In genomic region chr9:137406876-137407589, GRCh38 we compare ENCODE assay signal across 1 cellular context.
TF ChIP-seq lines count a peak whose summit lies in the region.

No MANE protein-coding gene starts in this region.

TF ChIP-seq in GM12878, 131 proteins besides CTCF, POLR2A, EP300 and RAD21 (continues in another document):
- TF ChIP-seq IKZF1 (conservative IDR thresholded peaks at IDR 0.05) (peak; percentile 77), YY1 (IDR thresholded peaks at IDR 0.05; ENCODE audit: low read depth, low read length) (peak; percentile 64), NR2F1 (conservative IDR thresholded peaks at IDR 0.05) (peak; percentile 91), SREBF2 (IDR thresholded peaks at IDR 0.05; ENCODE audit: low read length) (no peak), POLR2AphosphoS5 (IDR thresholded peaks at IDR 0.05; ENCODE audit: low read length) (no peak), SIN3A (IDR thresholded peaks at IDR 0.05; ENCODE audit: low read depth, low read length) (peak; percentile 56; the same call in 1 of the 2 replicates), TARDBP (IDR thresholded peaks at IDR 0.05; ENCODE audit: borderline replicate concordance) (no peak), LARP7 (IDR thresholded peaks at IDR 0.05) (peak; percentile 88), SMARCA5 (IDR thresholded peaks at IDR 0.05) (peak; percentile 92), HCFC1 (IDR thresholded peaks at IDR 0.05; ENCODE audit: low read length) (peak; percentile 28; the same call in 1 of the 2 replicates), E4F1 (IDR thresholded peaks at IDR 0.05; ENCODE audit: borderline replicate concordance, partially characterized antibody) (no peak), TCF7 (IDR thresholded peaks at IDR 0.05; ENCODE audit: borderline replicate concordance) (no peak), ZNF207 (IDR thresholded peaks at IDR 0.05; ENCODE audit: borderline replicate concordance) (peak; percentile 32; the same call in 1 of the 2 replicates), SREBF1 (IDR thresholded peaks at IDR 0.05; ENCODE audit: low read length) (no peak), CREB1 (IDR thresholded peaks at IDR 0.05; ENCODE audit: low read depth) (0 out of 2 replicates have a peak, but pooled peaks have one; percentile 26), HDGF (IDR thresholded peaks at IDR 0.05) (0 out of 2 replicates have a peak, but pooled peaks have one; percentile 45), ZNF687 (IDR thresholded peaks at IDR 0.05) (0 out of 2 replicates have a peak, but pooled peaks have one; percentile 31), BHLHE40 (IDR thresholded peaks at IDR 0.05; ENCODE audit: borderline replicate concordance in 1 of 2, low read depth in 2 of 2, low read length in 1 of 2) (peak; percentile 12 to 76; a peak in 2 of 4 replicates), ZNF217 (IDR thresholded peaks at IDR 0.05) (peak; percentile 45; the same call in 1 of the 2 replicates), SMC3 (IDR thresholded peaks at IDR 0.05; ENCODE audit: borderline replicate concordance, low read length) (peak; percentile 53), DPF2 (IDR thresholded peaks at IDR 0.05) (peak; percentile 80), EED (IDR thresholded peaks at IDR 0.05; ENCODE audit: low read depth) (no peak), PRDM15 (CRISPR knock-in tag; IDR thresholded peaks at IDR 0.05) (no peak), ZBTB4 (CRISPR knock-in tag; IDR thresholded peaks at IDR 0.05) (no peak), GATAD2B (conservative IDR thresholded peaks at IDR 0.05; ENCODE audit: low read depth) (peak; percentile 88), ZNF24 (IDR thresholded peaks at IDR 0.05) (peak; percentile 61; the same call in 1 of the 2 replicates), STAT1 (conservative IDR thresholded peaks at IDR 0.05) (0 out of 2 replicates have a peak, but pooled peaks have one; percentile 22), TCF3 (IDR thresholded peaks at IDR 0.05; ENCODE audit: borderline replicate concordance, insufficient read depth, low read depth, low read length) (0 out of 2 replicates have a peak, but pooled peaks have one; percentile 24), CEBPZ (IDR thresholded peaks at IDR 0.05; ENCODE audit: low read depth, low read length) (no peak), ASH2L (IDR thresholded peaks at IDR 0.05; ENCODE audit: borderline replicate concordance, low read depth) (no peak), RB1 (IDR thresholded peaks at IDR 0.05; ENCODE audit: borderline replicate concordance) (peak; percentile 58; the same call in 1 of the 2 replicates), IRF4 (IDR thresholded peaks at IDR 0.05; ENCODE audit: low read depth, low read length) (no peak), ZSCAN29 (IDR thresholded peaks at IDR 0.05) (no peak), CUX1 (IDR thresholded peaks at IDR 0.05; ENCODE audit: insufficient replicate concordance, low read depth, low read length) (no peak), ZNF274 (IDR thresholded peaks at IDR 0.05; ENCODE audit: insufficient read depth, insufficient read length) (no peak), RUNX3 (IDR thresholded peaks at IDR 0.05; ENCODE audit: low read length) (peak; percentile 73), PAX8 (IDR thresholded peaks at IDR 0.05) (no peak), BACH1 (IDR thresholded peaks at IDR 0.05; ENCODE audit: borderline replicate concordance) (peak; percentile 78), EGR1 (IDR thresholded peaks at IDR 0.05; ENCODE audit: borderline replicate concordance in 1 of 2, low read depth in 2 of 2, low read length in 2 of 2) (peak in 1 of 2 experiments; percentile 85; a peak in 1 of 3 replicates)
